8 cellular contexts compared by ENCODE assay signal in genomic region chr9:85610074-85610855, GRCh38.
DNase-seq lines count a peak whose midpoint lies in the region; ATAC-seq and TF ChIP-seq lines count a peak whose summit lies in the region.

No MANE protein-coding gene starts in this region.

- H3K4me3 Mint-ChIP-seq in activated T-helper 17 cell treated with anti-CD3 and anti-CD28 coated beads, Interleukin-2, amount 50 U/mL, for 72 hours = peak overlapping the region; percentile 49

- DNase-seq in DMS153 (lab: John Stamatoyannopoulos, UW) (peak; percentile 38), NCI-H446 (lab: John Stamatoyannopoulos, UW) (peak; percentile 0 to 36), foreskin keratinocyte (peak in 1 of 2 donors; percentile 58), non-pigmented ciliary epithelial cell (ENCODE audit: low read depth) (peak; percentile 44), cortex of kidney (lab: John Stamatoyannopoulos, UW) (no peak)

- H3K9me3 Mint-ChIP-seq in activated T-helper 17 cell treated with anti-CD3 and anti-CD28 coated beads, Interleukin-2, amount 50 U/mL, for 72 hours = no peaks in the 10 kb centered on the region

- H3K27ac ChIP-seq in foreskin keratinocyte = no peak overlapping the region

- TF ChIP-seq CTCF in foreskin keratinocyte (conservative IDR thresholded peaks at IDR 0.05) = peak; percentile 92

- H3K36me3 Mint-ChIP-seq in activated T-helper 17 cell treated with anti-CD3 and anti-CD28 coated beads, Interleukin-2, amount 50 U/mL, for 72 hours (ENCODE audit: low read depth) = peaks cover 15% of the 10 kb centered on the region

- H3K4me1 ChIP-seq in foreskin keratinocyte = peaks cover 2% of the 10 kb centered on the region

- peaks cover 4% of the 10 kb centered on the region for H3K4me1 Mint-ChIP-seq in activated T-helper 17 cell treated with anti-CD3 and anti-CD28 coated beads, Interleukin-2, amount 50 U/mL, for 72 hours

- no peaks in the 10 kb centered on the region for H3K27me3 ChIP-seq in foreskin keratinocyte

- peak; percentile 98 for ATAC-seq in GM19351 (IDR thresholded peaks at IDR 0.05; ENCODE audit: unreplicated experiment)
- ATAC-seq in HG03354 (IDR thresholded peaks at IDR 0.05; ENCODE audit: poor library complexity, severe bottlenecking, unreplicated experiment) = peak; percentile 96
- peak; percentile 71 for ATAC-seq in activated T-helper 17 cell treated with anti-CD3 and anti-CD28 coated beads, Interleukin-2, amount 50 U/mL, for 72 hours (replicated peaks)
- peak; percentile 86 for ATAC-seq in foreskin keratinocyte

- peak overlapping the region; percentile 47 for H3K27ac Mint-ChIP-seq in activated T-helper 17 cell treated with anti-CD3 and anti-CD28 coated beads, Interleukin-2, amount 50 U/mL, for 72 hours

- H3K27me3 Mint-ChIP-seq in activated T-helper 17 cell treated with anti-CD3 and anti-CD28 coated beads, Interleukin-2, amount 50 U/mL, for 72 hours = no peaks in the 10 kb centered on the region
